18 cellular contexts compared by ENCODE assay signal in genomic region chr14:65237956-65238355, GRCh38.
DNase-seq lines count a peak whose midpoint lies in the region; ATAC-seq and TF ChIP-seq lines count a peak whose summit lies in the region.
"Had no signal": no experiment of that assay in that cellular context is flagged by ENCODE, and none has a peak within 500 bp of the region (broad histone marks: within the 10 kb centered on the region; RNA-seq: fewer than 3 reads in every experiment).

No MANE protein-coding gene starts in this region.

- dilution Hi-C loops in IMR-90 (cut with HindIII; ENCODE audit: low sequenced_read_pairs, unreplicated experiment) = no loop called here

- no TSS peak for BruUV-seq in IMR-90 (replicated peaks; lab: Mats Ljungman, UMichigan)

- no peaks in the 10 kb centered on the region for H3K36me3 ChIP-seq in IMR-90 (ENCODE audit: control insufficient read depth, insufficient read depth, low read length)
- H3K36me3 ChIP-seq in adipocyte (ENCODE audit: control insufficient read depth, insufficient read depth, low read length, severe bottlenecking) = no peaks in the 10 kb centered on the region
- H3K36me3 ChIP-seq: adrenal gland, gastrocnemius medialis, thoracic aorta had no signal

- H3K27ac ChIP-seq in IMR-90 (ENCODE audit: insufficient read depth, low read length) (peak overlapping the region; percentile 23; the same call in 1 of the 2 replicates), substantia nigra (ENCODE audit: low read depth, low read length, poor library complexity, severe bottlenecking) (peak overlapping the region; percentile 99)
- H3K27ac ChIP-seq: gastrocnemius medialis, thoracic aorta had no signal

- DNase-seq in IMR-90 = no peak
- no peak for DNase-seq in adipocyte (ENCODE audit: low read depth)
- peak; percentile 82 for DNase-seq in kidney glomerular epithelial cell (lab: John Stamatoyannopoulos, UW)
- no peak for DNase-seq in substantia nigra (lab: John Stamatoyannopoulos, UW)
- no peak for DNase-seq in activated T-helper 2 cell treated with anti-CD3 and anti-CD28 coated beads, Interferon-gamma antibody, Interleukin-2, Interleukin-4, amounts not matched to agents 10 μg/mL and 5 μg/mL and 100 μg/mL, durations not matched to agents 14 hours and 24 hours and 36 hours (ENCODE audit: low spot score)
- no peak for DNase-seq in DMS114 treated with DMSO at 0.1 percent for 48 hours (lab: John Stamatoyannopoulos, UW; ENCODE audit: unreplicated experiment)
- DNase-seq: activated CD4-positive, CD25-positive, alpha-beta regulatory T cell; CD4-positive, CD25-positive, alpha-beta regulatory T cell; dermis blood vessel endothelial cell; gastrocnemius medialis; left cardiac atrium; NCI-H1694 treated with DMSO at 0.1 percent for 48 hours; nephron progenitor cell; SHP77 treated with DMSO at 0.1 percent for 48 hours had no signal

- H3K14ac ChIP-seq in IMR-90 (replicated peaks; ENCODE audit: low read depth, low read length) = peak overlapping the region; percentile 82

- H3K9ac ChIP-seq in IMR-90 (ENCODE audit: low read depth, low read length) (no peak overlapping the region), adipocyte (ENCODE audit: low read length) (peak overlapping the region; percentile 61)

- 0 out of 2 replicates have a peak overlapping the region, but pooled peaks have one; percentile 16 for H3K56ac ChIP-seq in IMR-90 (ENCODE audit: extremely low read depth, insufficient read depth, low read length)

- ATAC-seq in IMR-90 (ENCODE audit: low read depth) (no peak), GM21786 (IDR thresholded peaks at IDR 0.05; ENCODE audit: unreplicated experiment) (no peak), GM21526 (IDR thresholded peaks at IDR 0.05; ENCODE audit: low FRiP score, unreplicated experiment) (no peak)

- intact Hi-C loops in IMR-90 (cut with micrococcal nuclease) = no loop called here
- intact Hi-C loops in activated T-helper 2 cell treated with anti-CD3 and anti-CD28 coated beads, Interferon-gamma antibody, Interleukin-2, Interleukin-4, amounts not matched to agents 10 μg/mL and 5 μg/mL and 100 μg/mL, durations not matched to agents 14 hours and 24 hours and 36 hours (cut with micrococcal nuclease) = no loop called here

- no peak overlapping the region for H3K4me3 Mint-ChIP-seq in activated T-helper 2 cell treated with anti-CD3 and anti-CD28 coated beads, Interferon-gamma antibody, Interleukin-2, Interleukin-4, amounts not matched to agents 10 μg/mL and 5 μg/mL and 100 μg/mL, durations not matched to agents 14 hours and 24 hours and 36 hours (ENCODE audit: low read depth)
- H3K4me3 Mint-ChIP-seq: CD4-positive, CD25-positive, alpha-beta regulatory T cell; nephron progenitor cell had no signal

- H3K4ac ChIP-seq in IMR-90 (ENCODE audit: low read depth, low read length) = peak overlapping the region; percentile 91

- no peaks in the 10 kb centered on the region for H3K9me3 ChIP-seq in IMR-90 (ENCODE audit: control insufficient read depth, insufficient read depth, low read length)
- H3K9me3 ChIP-seq in adipocyte (ENCODE audit: control insufficient read depth, low read length) = no peaks in the 10 kb centered on the region
- H3K9me3 ChIP-seq: adrenal gland, gastrocnemius medialis, thoracic aorta had no signal

- peak overlapping the region; percentile 66; the same call in 1 of the 2 replicates for H4K5ac ChIP-seq in IMR-90 (ENCODE audit: low read depth, low read length)

- no peaks in the 10 kb centered on the region for H3K9me3 Mint-ChIP-seq in activated T-helper 2 cell treated with anti-CD3 and anti-CD28 coated beads, Interferon-gamma antibody, Interleukin-2, Interleukin-4, amounts not matched to agents 10 μg/mL and 5 μg/mL and 100 μg/mL, durations not matched to agents 14 hours and 24 hours and 36 hours
- H3K9me3 Mint-ChIP-seq: CD4-positive, CD25-positive, alpha-beta regulatory T cell had no signal

- peak overlapping the region; percentile 94 for H2AK5ac ChIP-seq in IMR-90 (ENCODE audit: low read depth, low read length)

- TF ChIP-seq RAD21 in IMR-90 (IDR thresholded peaks at IDR 0.05; ENCODE audit: low read length) = no peak

- no peaks in the 10 kb centered on the region for H3K27me3 Mint-ChIP-seq in activated T-helper 2 cell treated with anti-CD3 and anti-CD28 coated beads, Interferon-gamma antibody, Interleukin-2, Interleukin-4, amounts not matched to agents 10 μg/mL and 5 μg/mL and 100 μg/mL, durations not matched to agents 14 hours and 24 hours and 36 hours (ENCODE audit: low read depth)
- H3K27me3 Mint-ChIP-seq: CD4-positive, CD25-positive, alpha-beta regulatory T cell had no signal

- no CpG with 5 or more reads among the region's 6 CpGs for WGBS in IMR-90 (ENCODE audit: extremely low coverage in 2 of 2, insufficient read length in 1 of 2), 2 experiments

- peak overlapping the region; percentile 16 for H3K18ac ChIP-seq in IMR-90 (ENCODE audit: low read depth, low read length)

- peak overlapping the region; percentile 56 to 83 for H4K8ac ChIP-seq in IMR-90 (ENCODE audit: low read depth in 2 of 2, low read length in 2 of 2)

- H3K4me1 ChIP-seq in IMR-90 (ENCODE audit: control insufficient read depth, insufficient read depth, low read length) (peaks cover 25% of the 10 kb centered on the region), adipocyte (ENCODE audit: control insufficient read depth, insufficient read depth, low read length) (peaks cover 39% of the 10 kb centered on the region)
- H3K4me1 ChIP-seq: gastrocnemius medialis had no signal

- H3K23ac ChIP-seq in IMR-90 (ENCODE audit: low read depth, low read length) = peak overlapping the region; percentile 83

- no peak for TF ChIP-seq POLR2A in IMR-90 (IDR thresholded peaks at IDR 0.05; ENCODE audit: low read depth, low read length)

- no peak overlapping the region for H3K27ac Mint-ChIP-seq in activated T-helper 2 cell treated with anti-CD3 and anti-CD28 coated beads, Interferon-gamma antibody, Interleukin-2, Interleukin-4, amounts not matched to agents 10 μg/mL and 5 μg/mL and 100 μg/mL, durations not matched to agents 14 hours and 24 hours and 36 hours
- H3K27ac Mint-ChIP-seq: nephron progenitor cell had no signal

- TF ChIP-seq CTCF in IMR-90 (conservative IDR thresholded peaks at IDR 0.05; ENCODE audit: low read depth, low read length) = no peak

- H2BK15ac ChIP-seq in IMR-90 (ENCODE audit: low read depth, low read length) = peak overlapping the region; percentile 85; the same call in 2 of the 3 replicates

- H3K4me1 Mint-ChIP-seq in activated T-helper 2 cell treated with anti-CD3 and anti-CD28 coated beads, Interferon-gamma antibody, Interleukin-2, Interleukin-4, amounts not matched to agents 10 μg/mL and 5 μg/mL and 100 μg/mL, durations not matched to agents 14 hours and 24 hours and 36 hours (ENCODE audit: low read depth) = peaks cover 10% of the 10 kb centered on the region

- H3K36me3 Mint-ChIP-seq in activated T-helper 2 cell treated with anti-CD3 and anti-CD28 coated beads, Interferon-gamma antibody, Interleukin-2, Interleukin-4, amounts not matched to agents 10 μg/mL and 5 μg/mL and 100 μg/mL, durations not matched to agents 14 hours and 24 hours and 36 hours (ENCODE audit: low read depth) = no peaks in the 10 kb centered on the region

- peak overlapping the region; percentile 95 for H2BK120ac ChIP-seq in IMR-90 (ENCODE audit: low read depth, low read length)

- POLR2A ChIA-PET in IMR-90 (lab: Charles Lee; ENCODE audit: unreplicated experiment) = no interaction called here

- H3K9me1 ChIP-seq in IMR-90 (ENCODE audit: insufficient read depth, low read length) = peaks cover 22% of the 10 kb centered on the region

- peak overlapping the region; percentile 58 for H2AFZ ChIP-seq in IMR-90 (replicated peaks; ENCODE audit: low read length, poor library complexity)

- no peak overlapping the region for H3K4me2 ChIP-seq in IMR-90 (ENCODE audit: low read depth, low read length)

- H2AK9ac ChIP-seq in IMR-90 (replicated peaks; ENCODE audit: low read depth, low read length, poor library complexity) = peak overlapping the region; percentile 53

- peak overlapping the region; percentile 80 for H4K91ac ChIP-seq in IMR-90 (ENCODE audit: insufficient read depth, low read depth, low read length)

- no peak overlapping the region for H3K4me3 ChIP-seq in IMR-90 (ENCODE audit: insufficient read depth, low read depth, low read length)
- peak overlapping the region; percentile 32 for H3K4me3 ChIP-seq in adipocyte (ENCODE audit: low read length)
- H3K4me3 ChIP-seq: adrenal gland, gastrocnemius medialis, thoracic aorta had no signal

- in situ Hi-C loops in IMR-90 (cut with MboI; ENCODE audit: low sequenced_read_pairs) = no loop called here

- H3K27me3 ChIP-seq in IMR-90 (ENCODE audit: control insufficient read depth, insufficient read depth, low read length) = no peaks in the 10 kb centered on the region
- H3K27me3 ChIP-seq in adipocyte (replicated peaks; ENCODE audit: control insufficient read depth, insufficient read depth, low read length) = no peaks in the 10 kb centered on the region
- H3K27me3 ChIP-seq: adrenal gland, gastrocnemius medialis had no signal

- H4K20me1 ChIP-seq in IMR-90 (ENCODE audit: insufficient read depth, low read length) = no peaks in the 10 kb centered on the region

- peak overlapping the region; percentile 46 for H2BK5ac ChIP-seq in IMR-90 (ENCODE audit: low read depth, low read length, poor library complexity, severe bottlenecking)

- H3K79me1 ChIP-seq in IMR-90 (ENCODE audit: low read depth in 1 of 2, low read length in 2 of 2) = no peaks in the 10 kb centered on the region

- CTCF ChIA-PET in IMR-90 (lab: Yijun Ruan, JAX) = interaction anchor here (1.5 kb wide), 1 partner anchor 13 kb away, joined by 4 read pairs; no protein-coding TSS in a partner anchor

- H2BK20ac ChIP-seq in IMR-90 (ENCODE audit: low read depth, low read length) = peak overlapping the region; percentile 95

TF ChIP-seq in IMR-90, 13 proteins besides CTCF, POLR2A, EP300 and RAD21 (continues in another document):
- no peak for TF ChIP-seq MAFK (IDR thresholded peaks at IDR 0.05; ENCODE audit: low read depth, low read length)
- no peak for TF ChIP-seq RFX5 (IDR thresholded peaks at IDR 0.05; ENCODE audit: low read depth, low read length)
- no peak for TF ChIP-seq NFE2L2 (IDR thresholded peaks at IDR 0.05; ENCODE audit: low read depth, low read length)
- TF ChIP-seq, protein P1, sequence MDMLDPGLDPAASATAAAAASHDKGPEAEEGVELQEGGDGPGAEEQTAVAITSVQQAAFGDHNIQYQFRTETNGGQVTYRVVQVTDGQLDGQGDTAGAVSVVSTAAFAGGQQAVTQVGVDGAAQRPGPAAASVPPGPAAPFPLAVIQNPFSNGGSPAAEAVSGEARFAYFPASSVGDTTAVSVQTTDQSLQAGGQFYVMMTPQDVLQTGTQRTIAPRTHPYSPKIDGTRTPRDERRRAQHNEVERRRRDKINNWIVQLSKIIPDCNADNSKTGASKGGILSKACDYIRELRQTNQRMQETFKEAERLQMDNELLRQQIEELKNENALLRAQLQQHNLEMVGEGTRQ (IDR thresholded peaks at IDR 0.05; ENCODE audit: low read depth, low read length) = no peak
- TF ChIP-seq SMC3 (IDR thresholded peaks at IDR 0.05; ENCODE audit: low read depth, low read length) = no peak
- no peak for TF ChIP-seq FOS (IDR thresholded peaks at IDR 0.05; ENCODE audit: low read depth, low read length)
- TF ChIP-seq CEBPB (IDR thresholded peaks at IDR 0.05; ENCODE audit: low read depth, low read length) = no peak
- no peak for TF ChIP-seq MAZ (IDR thresholded peaks at IDR 0.05; ENCODE audit: borderline replicate concordance, low read depth, low read length)
- TF ChIP-seq RCOR1 (IDR thresholded peaks at IDR 0.05; ENCODE audit: insufficient replicate concordance, low read length) = no peak
